16 cellular contexts compared by ENCODE assay signal in genomic region chr1:221230605-221231004, GRCh38.
DNase-seq lines count a peak whose midpoint lies in the region; ATAC-seq and TF ChIP-seq lines count a peak whose summit lies in the region.
"Had no signal": no experiment of that assay in that cellular context is flagged by ENCODE, and none has a peak within 500 bp of the region (broad histone marks: within the 10 kb centered on the region; RNA-seq: fewer than 3 reads in every experiment).

No MANE protein-coding gene starts in this region.

- H3K4me1 ChIP-seq in vagina: peaks cover 9% of the 10 kb centered on the region
- H3K4me1 ChIP-seq: BE2C had no signal

- TF ChIP-seq CTCF in AG04450 (IDR thresholded peaks at IDR 0.05; ENCODE audit: low read depth, low read length): no peak
- TF ChIP-seq CTCF in coronary artery (IDR thresholded peaks at IDR 0.05): no peak
- TF ChIP-seq CTCF in vagina (IDR thresholded peaks at IDR 0.05): no peak

- ATAC-seq in left lobe of liver (peak; percentile 84), GM19455 (IDR thresholded peaks at IDR 0.05; ENCODE audit: unreplicated experiment) (no peak), HG03354 (IDR thresholded peaks at IDR 0.05; ENCODE audit: poor library complexity, severe bottlenecking, unreplicated experiment) (no peak)
- ATAC-seq: stimulated activated naive CD8-positive, alpha-beta T cell treated with anti-CD3 and anti-CD28 coated beads, Interleukin-15, amount 100 ng/mL, for 72 hours had no signal

- DNase-seq in AG04450 (ENCODE audit: low read depth, low spot score) (peak; percentile 3), LHCN-M2 (ENCODE audit: low read depth) (peak; percentile 71), coronary artery (ENCODE audit: low spot score) (no peak), left lobe of liver (ENCODE audit: low spot score) (peak; percentile 61), vagina (ENCODE audit: extremely low spot score in 2 of 2) (no peak), DMS 273 treated with DMSO at 0.1 percent for 48 hours (lab: John Stamatoyannopoulos, UW) (no peak)
- DNase-seq: activated CD4-positive, alpha-beta T cell treated with anti-CD3 and anti-CD28 coated beads for 1 hour; activated T-cell treated with anti-CD3 and anti-CD28 coated beads, Interleukin-2, amount 50 U/mL, for 48 hours; BE2C; endodermal cell; GF-D8; NCI-H1436 treated with DMSO at 0.1 percent for 48 hours; stimulated activated naive CD8-positive, alpha-beta T cell treated with anti-CD3 and anti-CD28 coated beads, Interleukin-15, amount 100 ng/mL, for 72 hours had no signal

- CTCF ChIA-PET in AG04450 (lab: Charles Lee): interaction anchor here (1.7 to 2.6 kb wide), 2 partner anchors 27 to 33 kb away, joined by 7 to 13 read pairs; no protein-coding TSS in a partner anchor

- intact Hi-C loops in vagina (cut with DNase I): no loop called here

- no peak overlapping the region for H3K27ac ChIP-seq in AG04450 (ENCODE audit: low read depth, low read length)
- peak overlapping the region; percentile 20 to 45 for H3K27ac ChIP-seq in coronary artery
- H3K27ac ChIP-seq in vagina: no peak overlapping the region
- H3K27ac ChIP-seq: SK-N-MC had no signal

- POLR2A ChIA-PET in AG04450 (lab: Yijun Ruan, JAX): no interaction called here

- H3K27me3 ChIP-seq in AG04450 (ENCODE audit: control insufficient read depth, insufficient read depth, low read length) (no peaks in the 10 kb centered on the region), vagina (no peaks in the 10 kb centered on the region)
- H3K27me3 ChIP-seq: BE2C had no signal

- H3K4me3 ChIP-seq in AG04450 (ENCODE audit: low read depth, low read length): no peak overlapping the region
- H3K4me3 ChIP-seq in coronary artery: no peak overlapping the region
- no peak overlapping the region for H3K4me3 ChIP-seq in vagina
- H3K4me3 ChIP-seq: SK-N-MC had no signal

- H3K9me3 ChIP-seq in AG04450 (ENCODE audit: control insufficient read depth, insufficient read depth, low read length): no peaks in the 10 kb centered on the region
- H3K9me3 ChIP-seq in vagina: no peaks in the 10 kb centered on the region
- H3K9me3 ChIP-seq: BE2C had no signal

- no peak for TF ChIP-seq POLR2A in vagina (IDR thresholded peaks at IDR 0.05)

- no peaks in the 10 kb centered on the region for H3K36me3 ChIP-seq in vagina
- H3K36me3 ChIP-seq: BE2C had no signal

Comparison
In these comparisons a context has a peak if more than half of its experiments do, and no peak if none do; other contexts are left out.
1. DNase-seq: peak in AG04450 (single experiment), LHCN-M2 (single experiment) and left lobe of liver (single experiment); none in coronary artery (single experiment), vagina (0 of 2) and DMS 273 treated with DMSO at 0.1 percent for 48 hours (single experiment).
2. H3K27ac ChIP-seq: peak in coronary artery (2 of 2); none in AG04450 (single experiment) and vagina (single experiment).